25 cellular contexts compared by ENCODE assay signal in genomic region chr2:8416172-8416571, GRCh38.
"Had no signal": no experiment of that assay in that cellular context is flagged by ENCODE, and none has a peak within 500 bp of the region (broad histone marks: within the 10 kb centered on the region; RNA-seq: fewer than 3 reads in every experiment).

No MANE protein-coding gene starts in this region.

- H3K4me1 ChIP-seq: parathyroid adenoma, prostate gland, testis had no signal

- H3K27me3 ChIP-seq: esophagus muscularis mucosa, neural progenitor cell, right lobe of liver, spleen, testis, tibial nerve, upper lobe of right lung, vagina had no signal

- H3K9me3 ChIP-seq: esophagus muscularis mucosa, prostate gland, right lobe of liver, spleen, testis, tibial nerve, upper lobe of right lung, vagina had no signal

- H3K4me1 Mint-ChIP-seq: stimulated activated naive B cell treated with anti-CD40 and anti-IgM and Interleukin-4, amounts not matched to agents 10 μg/mL and 1 μg/mL and 100 μg/mL, for 72 hours; stimulated activated naive CD8-positive, alpha-beta T cell treated with anti-CD3 and anti-CD28 coated beads, Interleukin-15, amount 100 ng/mL, for 72 hours had no signal

- H3K9ac ChIP-seq: neural progenitor cell, parathyroid adenoma had no signal

- FAIRE-seq: colon, kidney had no signal

- H3K27ac ChIP-seq: epithelial cell of prostate, esophagus muscularis mucosa, neural progenitor cell, parathyroid adenoma, prostate gland, testis, tibial nerve, upper lobe of right lung, vagina had no signal

- H3K27me3 Mint-ChIP-seq: effector memory CD8-positive, alpha-beta T cell had no signal

- DNase-seq: effector memory CD8-positive, alpha-beta T cell; kidney; left cardiac atrium; left ventricle myocardium superior; mesendoderm; naive thymus-derived CD8-positive, alpha-beta T cell; retina; right lobe of liver; spleen; stimulated activated CD4-positive, alpha-beta T cell treated with anti-CD3 and anti-CD28 coated beads, Interleukin-15, amount 100 ng/mL, for 24 hours; stimulated activated CD4-positive, alpha-beta T cell treated with anti-CD3 and anti-CD28 coated beads, Interleukin-1b, Interleukin-23, amount 100 ng/mL, for 48 hours; stimulated activated CD4-positive, alpha-beta T cell treated with anti-CD3 and anti-CD28 coated beads, Interleukin-4, amount 100 ng/mL, for 24 hours; stimulated activated naive B cell treated with anti-CD40 and anti-IgM and Interleukin-4, amounts not matched to agents 10 μg/mL and 1 μg/mL and 100 μg/mL, for 72 hours; stimulated activated naive CD8-positive, alpha-beta T cell treated with anti-CD3 and anti-CD28 coated beads, Interleukin-15, amount 100 ng/mL, for 72 hours; testis; upper lobe of right lung had no signal

- H3K9me3 Mint-ChIP-seq: dendritic cell treated with granulocyte-macrophage colony-stimulating factor and Interleukin-4, amounts not matched to agents 40 ng/mL and 50 ng/mL, for 4 days; effector memory CD8-positive, alpha-beta T cell; neural progenitor cell; stimulated activated naive B cell treated with anti-CD40 and anti-IgM and Interleukin-4, amounts not matched to agents 10 μg/mL and 1 μg/mL and 100 μg/mL, for 72 hours; stimulated activated naive CD8-positive, alpha-beta T cell treated with anti-CD3 and anti-CD28 coated beads, Interleukin-15, amount 100 ng/mL, for 72 hours had no signal

- H3K79me2 ChIP-seq: parathyroid adenoma had no signal

- ATAC-seq: effector memory CD8-positive, alpha-beta T cell; left cardiac atrium; left ventricle myocardium superior; naive thymus-derived CD8-positive, alpha-beta T cell; stimulated activated naive B cell treated with anti-CD40 and anti-IgM and Interleukin-4, amounts not matched to agents 10 μg/mL and 1 μg/mL and 100 μg/mL, for 72 hours; stimulated activated naive CD8-positive, alpha-beta T cell treated with anti-CD3 and anti-CD28 coated beads, Interleukin-15, amount 100 ng/mL, for 72 hours; upper lobe of right lung had no signal

- H3K27ac Mint-ChIP-seq: dendritic cell treated with granulocyte-macrophage colony-stimulating factor and Interleukin-4, amounts not matched to agents 40 ng/mL and 50 ng/mL, for 4 days; naive thymus-derived CD8-positive, alpha-beta T cell; neural progenitor cell; stimulated activated naive B cell treated with anti-CD40 and anti-IgM and Interleukin-4, amounts not matched to agents 10 μg/mL and 1 μg/mL and 100 μg/mL, for 72 hours; stimulated activated naive CD8-positive, alpha-beta T cell treated with anti-CD3 and anti-CD28 coated beads, Interleukin-15, amount 100 ng/mL, for 72 hours had no signal

- H3K4me3 ChIP-seq: esophagus muscularis mucosa, neural progenitor cell, prostate gland, right lobe of liver, testis, tibial nerve, upper lobe of right lung, vagina had no signal

- H3K4me2 ChIP-seq: neural progenitor cell had no signal

- H2AFZ ChIP-seq: neural progenitor cell, parathyroid adenoma had no signal

- H3K36me3 Mint-ChIP-seq: naive thymus-derived CD8-positive, alpha-beta T cell; stimulated activated naive B cell treated with anti-CD40 and anti-IgM and Interleukin-4, amounts not matched to agents 10 μg/mL and 1 μg/mL and 100 μg/mL, for 72 hours had no signal

- H3K4me3 Mint-ChIP-seq: dendritic cell treated with granulocyte-macrophage colony-stimulating factor and Interleukin-4, amounts not matched to agents 40 ng/mL and 50 ng/mL, for 4 days; effector memory CD8-positive, alpha-beta T cell; naive thymus-derived CD8-positive, alpha-beta T cell; neural progenitor cell; stimulated activated naive B cell treated with anti-CD40 and anti-IgM and Interleukin-4, amounts not matched to agents 10 μg/mL and 1 μg/mL and 100 μg/mL, for 72 hours; stimulated activated naive CD8-positive, alpha-beta T cell treated with anti-CD3 and anti-CD28 coated beads, Interleukin-15, amount 100 ng/mL, for 72 hours had no signal

- H3K36me3 ChIP-seq: esophagus muscularis mucosa, neural progenitor cell, prostate gland, right lobe of liver, spleen, tibial nerve, upper lobe of right lung, vagina had no signal
